ENCODE assay signal across 9 cellular contexts in genomic region chr3:52062499-52062898, GRCh38. TPM values are rescaled to one million over a fixed set of nuclear protein-coding genes. Genes with fewer than 3 reads are reported as not detected.
A peak's percentile ranks its signal among the peaks of the same experiment; 100 is the strongest.
DNase-seq lines count a peak whose midpoint lies in the region; ATAC-seq and FAIRE-seq lines count a peak whose summit lies in the region.
"Had no signal": no experiment of that assay in that cellular context is flagged by ENCODE, and none has a peak within 500 bp of the region (broad histone marks: within the 10 kb centered on the region; RNA-seq: fewer than 3 reads in every experiment).

No MANE protein-coding gene starts in this region.

- ATAC-seq in GM19463 (IDR thresholded peaks at IDR 0.05; ENCODE audit: unreplicated experiment) (peak; percentile 40), GM21381 (IDR thresholded peaks at IDR 0.05; ENCODE audit: unreplicated experiment) (no peak), GM21717 (IDR thresholded peaks at IDR 0.05; ENCODE audit: unreplicated experiment) (no peak)

- peak; percentile 88 for DNase-seq in A172 (ENCODE audit: low spot score)
- DNase-seq in RCC 7860 (ENCODE audit: low spot score): peak; percentile 92
- peak; percentile 74 for DNase-seq in fibroblast of peridontal ligament (ENCODE audit: extremely low read depth)
- DNase-seq in activated gamma-delta T cell treated with Interleukin-2 at 50 U/mL for 16 hours: no peak
- no peak for DNase-seq in NCI-H1436 (lab: John Stamatoyannopoulos, UW)
- DNase-seq: DMS79 treated with DMSO at 0.1 percent for 48 hours had no signal

- FAIRE-seq in RCC 7860 (lab: Jason Lieb, UNC): peak; percentile 71

RNA-seq across cellular contexts. Expression of gene DUSP7, which starts 6.1 kb away (rescaled TPM):
- total RNA-seq in A172 (2014; rRNA removed; shearing (Covaris generic)): 14.1 and 16.3 TPM in 2 replicates

Comparison
In these comparisons a context has a peak if more than half of its experiments do, and no peak if none do; other contexts are left out.
1. DNase-seq: peak in A172 (single experiment), RCC 7860 (single experiment) and fibroblast of peridontal ligament (single experiment); none in activated gamma-delta T cell treated with Interleukin-2 at 50 U/mL for 16 hours (single experiment) and NCI-H1436 (single experiment).